23 cellular contexts compared by ENCODE assay signal in genomic region chr6:45455408-45455807, GRCh38.
"Had no signal": no experiment of that assay in that cellular context is flagged by ENCODE, and none has a peak within 500 bp of the region (broad histone marks: within the 10 kb centered on the region; RNA-seq: fewer than 3 reads in every experiment).

No MANE protein-coding gene starts in this region.

- H3K9me3 ChIP-seq: Peyer's patch, SJCRH30 had no signal

- H3K9ac ChIP-seq: KMS-11 had no signal

- ATAC-seq: PC-3, Right ventricle myocardium inferior had no signal

- H3K27me3 ChIP-seq: Peyer's patch, SJCRH30 had no signal

- DNase-seq: MV-4-11; NCI-H1048; NCI-H1105; NCI-H1417; NCI-H1436 treated with DMSO at 0.1 percent for 48 hours; NCI-H1694 treated with DMSO at 0.1 percent for 48 hours; NCI-H1930; NCI-H2081; NCI-H2171; NCI-H226; NCI-H446; NCI-H510A; NCI-H524 treated with DMSO at 0.1 percent for 48 hours; NCI-H69; NCI-H774; NK-92 treated with Interleukin-12 subunit alpha and Interleukin-12 subunit beta, amount 100 ng/mL, for 24 hours; PC-3; Peyer's patch; SHP77 treated with DMSO at 0.1 percent for 48 hours; SJCRH30 had no signal

- H3K27ac ChIP-seq: KMS-11, Peyer's patch, SJCRH30, SK-N-MC had no signal

- H3K4me2 ChIP-seq: KMS-11 had no signal

- H3K36me3 ChIP-seq: Peyer's patch had no signal

- H3K4me3 ChIP-seq: Peyer's patch, SJCRH30, SK-N-MC had no signal

- H3K4me1 ChIP-seq: Peyer's patch had no signal
